ENCODE assay signal across 1 cellular context in genomic region chr19:39497850-39498261, GRCh38.
TF ChIP-seq lines count a peak whose summit lies in the region.

No MANE protein-coding gene starts in this region.

TF ChIP-seq in K562, 482 proteins besides CTCF, POLR2A, EP300 and RAD21 (continues in another document):
- no peak for TF ChIP-seq HNRNPH1 (optimal IDR thresholded peaks at IDR 0.05; ENCODE audit: low read depth, low read length)
- no peak for TF ChIP-seq CBX8 (IDR thresholded peaks at IDR 0.05; ENCODE audit: borderline replicate concordance, extremely low read depth, low read depth, low read length, poor library complexity, severe bottlenecking)
- peak; percentile 28; the same call in 1 of the 2 replicates for TF ChIP-seq SMC3 (conservative IDR thresholded peaks at IDR 0.05; ENCODE audit: insufficient read depth, low read depth, low read length)
- TF ChIP-seq CTBP1 (IDR thresholded peaks at IDR 0.05; ENCODE audit: borderline replicate concordance) = no peak
- peak; percentile 61 for TF ChIP-seq KDM2B (CRISPR knock-in tag; IDR thresholded peaks at IDR 0.05)
- TF ChIP-seq POLR2G (IDR thresholded peaks at IDR 0.05; ENCODE audit: low read depth, low read length) = peak; percentile 63
- TF ChIP-seq CHD2 (IDR thresholded peaks at IDR 0.05; ENCODE audit: low read depth, low read length) = peak; percentile 46; the same call in 1 of the 2 replicates
- peak; percentile 58 to 83; a peak in 3 of 4 replicates for TF ChIP-seq MAZ (CRISPR knock-in tag; conservative IDR thresholded peaks at IDR 0.05 in 1 of 2, IDR thresholded peaks at IDR 0.05 in 1 of 2)
- peak; percentile 41; the same call in 1 of the 2 replicates for TF ChIP-seq ARID2 (IDR thresholded peaks at IDR 0.05)
- TF ChIP-seq TFAP4 (CRISPR knock-in tag; IDR thresholded peaks at IDR 0.05; ENCODE audit: borderline replicate concordance) = peak; percentile 97
- 0 out of 2 replicates have a peak, but pooled peaks have one; percentile 55 for TF ChIP-seq GATAD2A (IDR thresholded peaks at IDR 0.05)
- TF ChIP-seq, protein P1, sequence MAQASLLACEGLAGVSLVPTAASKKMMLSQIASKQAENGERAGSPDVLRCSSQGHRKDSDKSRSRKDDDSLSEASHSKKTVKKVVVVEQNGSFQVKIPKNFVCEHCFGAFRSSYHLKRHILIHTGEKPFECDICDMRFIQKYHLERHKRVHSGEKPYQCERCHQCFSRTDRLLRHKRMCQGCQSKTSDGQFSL (CRISPR knock-in tag; IDR thresholded peaks at IDR 0.05) = peak; percentile 42; the same call in 1 of the 2 replicates
- TF ChIP-seq, protein P1 (tag; IDR thresholded peaks at IDR 0.05) = no peak
- TF ChIP-seq, protein P2, sequence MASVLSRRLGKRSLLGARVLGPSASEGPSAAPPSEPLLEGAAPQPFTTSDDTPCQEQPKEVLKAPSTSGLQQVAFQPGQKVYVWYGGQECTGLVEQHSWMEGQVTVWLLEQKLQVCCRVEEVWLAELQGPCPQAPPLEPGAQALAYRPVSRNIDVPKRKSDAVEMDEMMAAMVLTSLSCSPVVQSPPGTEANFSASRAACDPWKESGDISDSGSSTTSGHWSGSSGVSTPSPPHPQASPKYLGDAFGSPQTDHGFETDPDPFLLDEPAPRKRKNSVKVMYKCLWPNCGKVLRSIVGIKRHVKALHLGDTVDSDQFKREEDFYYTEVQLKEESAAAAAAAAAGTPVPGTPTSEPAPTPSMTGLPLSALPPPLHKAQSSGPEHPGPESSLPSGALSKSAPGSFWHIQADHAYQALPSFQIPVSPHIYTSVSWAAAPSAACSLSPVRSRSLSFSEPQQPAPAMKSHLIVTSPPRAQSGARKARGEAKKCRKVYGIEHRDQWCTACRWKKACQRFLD (CRISPR knock-in tag; IDR thresholded peaks at IDR 0.05) = 0 out of 2 replicates have a peak, but pooled peaks have one; percentile 39
- 0 out of 2 replicates have a peak, but pooled peaks have one; percentile 8 for TF ChIP-seq CREM (IDR thresholded peaks at IDR 0.05; ENCODE audit: low read depth)
- TF ChIP-seq CBFA2T2 (conservative IDR thresholded peaks at IDR 0.05) = peak; percentile 20; the same call in 1 of the 2 replicates
- peak; percentile 57 for TF ChIP-seq PCBP1 (IDR thresholded peaks at IDR 0.05; ENCODE audit: low read depth, low read length, poor library complexity, severe bottlenecking)
- TF ChIP-seq YY1 (IDR thresholded peaks at IDR 0.05; ENCODE audit: borderline replicate concordance in 1 of 3, control insufficient read depth in 1 of 3, extremely low read depth in 1 of 3, insufficient read depth in 3 of 3, insufficient read length in 1 of 3, insufficient replicate concordance in 2 of 3, low read depth in 1 of 3, low read length in 2 of 3) = peak in 2 of 3 experiments; percentile 26 to 72
- peak; percentile 29 for TF ChIP-seq TAF1 (IDR thresholded peaks at IDR 0.05; ENCODE audit: control insufficient read depth, extremely low read depth, insufficient read depth, low read length, severe bottlenecking)
- TF ChIP-seq ZNF263 (CRISPR knock-in tag; IDR thresholded peaks at IDR 0.05; ENCODE audit: borderline replicate concordance) = no peak
- peak; percentile 37 to 50; a peak in 1 of 4 replicates for TF ChIP-seq NRF1 (conservative IDR thresholded peaks at IDR 0.05 in 1 of 2, IDR thresholded peaks at IDR 0.05 in 1 of 2)
- peak; percentile 17; the same call in 1 of the 2 replicates for TF ChIP-seq TEAD4 (IDR thresholded peaks at IDR 0.05; ENCODE audit: low read length)
- no peak for TF ChIP-seq TEAD4 (CRISPR knock-in tag; IDR thresholded peaks at IDR 0.05; ENCODE audit: borderline replicate concordance)
- TF ChIP-seq TBP (optimal IDR thresholded peaks at IDR 0.05; ENCODE audit: low read depth, low read length) = peak; percentile 25
- no peak for TF ChIP-seq MEF2A (IDR thresholded peaks at IDR 0.05; ENCODE audit: control insufficient read depth, low read depth, low read length)
- TF ChIP-seq, protein P3, sequence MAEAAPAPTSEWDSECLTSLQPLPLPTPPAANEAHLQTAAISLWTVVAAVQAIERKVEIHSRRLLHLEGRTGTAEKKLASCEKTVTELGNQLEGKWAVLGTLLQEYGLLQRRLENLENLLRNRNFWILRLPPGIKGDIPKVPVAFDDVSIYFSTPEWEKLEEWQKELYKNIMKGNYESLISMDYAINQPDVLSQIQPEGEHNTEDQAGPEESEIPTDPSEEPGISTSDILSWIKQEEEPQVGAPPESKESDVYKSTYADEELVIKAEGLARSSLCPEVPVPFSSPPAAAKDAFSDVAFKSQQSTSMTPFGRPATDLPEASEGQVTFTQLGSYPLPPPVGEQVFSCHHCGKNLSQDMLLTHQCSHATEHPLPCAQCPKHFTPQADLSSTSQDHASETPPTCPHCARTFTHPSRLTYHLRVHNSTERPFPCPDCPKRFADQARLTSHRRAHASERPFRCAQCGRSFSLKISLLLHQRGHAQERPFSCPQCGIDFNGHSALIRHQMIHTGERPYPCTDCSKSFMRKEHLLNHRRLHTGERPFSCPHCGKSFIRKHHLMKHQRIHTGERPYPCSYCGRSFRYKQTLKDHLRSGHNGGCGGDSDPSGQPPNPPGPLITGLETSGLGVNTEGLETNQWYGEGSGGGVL (CRISPR knock-in tag; IDR thresholded peaks at IDR 0.05) = no peak
- TF ChIP-seq KLF13 (tag; IDR thresholded peaks at IDR 0.05; ENCODE audit: borderline replicate concordance, low read depth) = 0 out of 2 replicates have a peak, but pooled peaks have one; percentile 16
- peak; percentile 78 for TF ChIP-seq ZBTB5 (IDR thresholded peaks at IDR 0.05)
- TF ChIP-seq CC2D1A (IDR thresholded peaks at IDR 0.05) = peak; percentile 77; the same call in 1 of the 2 replicates
- no peak for TF ChIP-seq ELK1 (CRISPR knock-in tag; IDR thresholded peaks at IDR 0.05)
- TF ChIP-seq ELF2 (CRISPR knock-in tag; IDR thresholded peaks at IDR 0.05) = no peak
- TF ChIP-seq, protein P4, sequence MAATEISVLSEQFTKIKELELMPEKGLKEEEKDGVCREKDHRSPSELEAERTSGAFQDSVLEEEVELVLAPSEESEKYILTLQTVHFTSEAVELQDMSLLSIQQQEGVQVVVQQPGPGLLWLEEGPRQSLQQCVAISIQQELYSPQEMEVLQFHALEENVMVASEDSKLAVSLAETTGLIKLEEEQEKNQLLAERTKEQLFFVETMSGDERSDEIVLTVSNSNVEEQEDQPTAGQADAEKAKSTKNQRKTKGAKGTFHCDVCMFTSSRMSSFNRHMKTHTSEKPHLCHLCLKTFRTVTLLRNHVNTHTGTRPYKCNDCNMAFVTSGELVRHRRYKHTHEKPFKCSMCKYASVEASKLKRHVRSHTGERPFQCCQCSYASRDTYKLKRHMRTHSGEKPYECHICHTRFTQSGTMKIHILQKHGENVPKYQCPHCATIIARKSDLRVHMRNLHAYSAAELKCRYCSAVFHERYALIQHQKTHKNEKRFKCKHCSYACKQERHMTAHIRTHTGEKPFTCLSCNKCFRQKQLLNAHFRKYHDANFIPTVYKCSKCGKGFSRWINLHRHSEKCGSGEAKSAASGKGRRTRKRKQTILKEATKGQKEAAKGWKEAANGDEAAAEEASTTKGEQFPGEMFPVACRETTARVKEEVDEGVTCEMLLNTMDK (IDR thresholded peaks at IDR 0.05; ENCODE audit: borderline replicate concordance, insufficient read depth, low read depth, low read length, poor library complexity, severe bottlenecking) = peak; percentile 48
- peak; percentile 87 for TF ChIP-seq RB1 (IDR thresholded peaks at IDR 0.05; ENCODE audit: low read depth)
- TF ChIP-seq ZBTB7A (IDR thresholded peaks at IDR 0.05; ENCODE audit: borderline replicate concordance, control insufficient read depth, low read depth, low read length) = peak; percentile 82
- 0 out of 4 replicates have a peak, but pooled peaks of 1 of the 2 experiments have one; percentile 45 for TF ChIP-seq RCOR1 (IDR thresholded peaks at IDR 0.05; ENCODE audit: borderline replicate concordance in 1 of 2, low read depth in 2 of 2, low read length in 2 of 2)
- TF ChIP-seq L3MBTL2 (IDR thresholded peaks at IDR 0.05) = peak; percentile 76
- TF ChIP-seq BRCA1 (IDR thresholded peaks at IDR 0.05) = no peak
- TF ChIP-seq BRCA1 (CRISPR knock-in tag; IDR thresholded peaks at IDR 0.05) = no peak
- TF ChIP-seq E2F1 (CRISPR knock-in tag; IDR thresholded peaks at IDR 0.05) = no peak
- peak; percentile 75 for TF ChIP-seq VEZF1 (CRISPR knock-in tag; IDR thresholded peaks at IDR 0.05)
- peak; percentile 34; the same call in 1 of the 2 replicates for TF ChIP-seq CBFA2T3 (IDR thresholded peaks at IDR 0.05)
- 0 out of 4 replicates have a peak, but pooled peaks of 1 of the 2 experiments have one; percentile 21 for TF ChIP-seq NONO (IDR thresholded peaks at IDR 0.05; ENCODE audit: low read depth in 2 of 2, low read length in 1 of 2)
- no peak for TF ChIP-seq U2AF1 (optimal IDR thresholded peaks at IDR 0.05; ENCODE audit: low read depth, low read length)
- peak; percentile 93 for TF ChIP-seq HINFP (tag; conservative IDR thresholded peaks at IDR 0.05; ENCODE audit: low read depth)
- peak; percentile 79 for TF ChIP-seq DACH1 (IDR thresholded peaks at IDR 0.05; ENCODE audit: partially characterized antibody)
- TF ChIP-seq HNRNPLL (IDR thresholded peaks at IDR 0.05; ENCODE audit: low read depth, low read length, poor library complexity, severe bottlenecking) = peak; percentile 71
- TF ChIP-seq SRF (CRISPR knock-in tag; IDR thresholded peaks at IDR 0.05) = no peak
- peak; percentile 56 for TF ChIP-seq RBFOX2 (IDR thresholded peaks at IDR 0.05; ENCODE audit: low read depth, low read length)
- TF ChIP-seq ZKSCAN8 (CRISPR knock-in tag; IDR thresholded peaks at IDR 0.05) = 0 out of 2 replicates have a peak, but pooled peaks have one; percentile 43
- TF ChIP-seq E2F5 (CRISPR knock-in tag; IDR thresholded peaks at IDR 0.05) = no peak
